1 cellular context compared by ENCODE assay signal in the genomic region with DNA sequence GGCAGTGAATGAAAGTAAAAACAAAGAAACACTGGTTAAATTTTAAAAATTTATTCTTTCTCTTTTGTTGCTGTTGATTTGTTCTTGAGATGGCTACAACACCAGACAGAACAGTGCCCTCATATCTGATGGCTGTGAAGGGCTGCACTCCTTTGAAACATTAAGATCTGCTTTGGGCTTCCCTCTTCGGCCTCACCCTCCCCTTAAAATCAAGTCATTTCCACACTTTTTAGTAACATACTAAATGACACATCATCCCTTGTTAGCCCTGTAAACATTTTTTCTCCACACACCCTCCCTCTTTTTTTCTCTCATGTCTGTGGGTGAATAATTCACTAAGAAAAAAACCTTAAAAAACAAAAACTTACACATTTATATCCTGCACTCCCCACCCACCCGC.
TF ChIP-seq lines count a peak whose summit lies in the region.

No MANE protein-coding gene starts in this region.

TF ChIP-seq in GM23338, 12 proteins besides CTCF, POLR2A, EP300 and RAD21:
- TF ChIP-seq EZH2 (IDR thresholded peaks at IDR 0.05; ENCODE audit: low read depth, unreplicated experiment): no peak
- TF ChIP-seq, protein P1, sequence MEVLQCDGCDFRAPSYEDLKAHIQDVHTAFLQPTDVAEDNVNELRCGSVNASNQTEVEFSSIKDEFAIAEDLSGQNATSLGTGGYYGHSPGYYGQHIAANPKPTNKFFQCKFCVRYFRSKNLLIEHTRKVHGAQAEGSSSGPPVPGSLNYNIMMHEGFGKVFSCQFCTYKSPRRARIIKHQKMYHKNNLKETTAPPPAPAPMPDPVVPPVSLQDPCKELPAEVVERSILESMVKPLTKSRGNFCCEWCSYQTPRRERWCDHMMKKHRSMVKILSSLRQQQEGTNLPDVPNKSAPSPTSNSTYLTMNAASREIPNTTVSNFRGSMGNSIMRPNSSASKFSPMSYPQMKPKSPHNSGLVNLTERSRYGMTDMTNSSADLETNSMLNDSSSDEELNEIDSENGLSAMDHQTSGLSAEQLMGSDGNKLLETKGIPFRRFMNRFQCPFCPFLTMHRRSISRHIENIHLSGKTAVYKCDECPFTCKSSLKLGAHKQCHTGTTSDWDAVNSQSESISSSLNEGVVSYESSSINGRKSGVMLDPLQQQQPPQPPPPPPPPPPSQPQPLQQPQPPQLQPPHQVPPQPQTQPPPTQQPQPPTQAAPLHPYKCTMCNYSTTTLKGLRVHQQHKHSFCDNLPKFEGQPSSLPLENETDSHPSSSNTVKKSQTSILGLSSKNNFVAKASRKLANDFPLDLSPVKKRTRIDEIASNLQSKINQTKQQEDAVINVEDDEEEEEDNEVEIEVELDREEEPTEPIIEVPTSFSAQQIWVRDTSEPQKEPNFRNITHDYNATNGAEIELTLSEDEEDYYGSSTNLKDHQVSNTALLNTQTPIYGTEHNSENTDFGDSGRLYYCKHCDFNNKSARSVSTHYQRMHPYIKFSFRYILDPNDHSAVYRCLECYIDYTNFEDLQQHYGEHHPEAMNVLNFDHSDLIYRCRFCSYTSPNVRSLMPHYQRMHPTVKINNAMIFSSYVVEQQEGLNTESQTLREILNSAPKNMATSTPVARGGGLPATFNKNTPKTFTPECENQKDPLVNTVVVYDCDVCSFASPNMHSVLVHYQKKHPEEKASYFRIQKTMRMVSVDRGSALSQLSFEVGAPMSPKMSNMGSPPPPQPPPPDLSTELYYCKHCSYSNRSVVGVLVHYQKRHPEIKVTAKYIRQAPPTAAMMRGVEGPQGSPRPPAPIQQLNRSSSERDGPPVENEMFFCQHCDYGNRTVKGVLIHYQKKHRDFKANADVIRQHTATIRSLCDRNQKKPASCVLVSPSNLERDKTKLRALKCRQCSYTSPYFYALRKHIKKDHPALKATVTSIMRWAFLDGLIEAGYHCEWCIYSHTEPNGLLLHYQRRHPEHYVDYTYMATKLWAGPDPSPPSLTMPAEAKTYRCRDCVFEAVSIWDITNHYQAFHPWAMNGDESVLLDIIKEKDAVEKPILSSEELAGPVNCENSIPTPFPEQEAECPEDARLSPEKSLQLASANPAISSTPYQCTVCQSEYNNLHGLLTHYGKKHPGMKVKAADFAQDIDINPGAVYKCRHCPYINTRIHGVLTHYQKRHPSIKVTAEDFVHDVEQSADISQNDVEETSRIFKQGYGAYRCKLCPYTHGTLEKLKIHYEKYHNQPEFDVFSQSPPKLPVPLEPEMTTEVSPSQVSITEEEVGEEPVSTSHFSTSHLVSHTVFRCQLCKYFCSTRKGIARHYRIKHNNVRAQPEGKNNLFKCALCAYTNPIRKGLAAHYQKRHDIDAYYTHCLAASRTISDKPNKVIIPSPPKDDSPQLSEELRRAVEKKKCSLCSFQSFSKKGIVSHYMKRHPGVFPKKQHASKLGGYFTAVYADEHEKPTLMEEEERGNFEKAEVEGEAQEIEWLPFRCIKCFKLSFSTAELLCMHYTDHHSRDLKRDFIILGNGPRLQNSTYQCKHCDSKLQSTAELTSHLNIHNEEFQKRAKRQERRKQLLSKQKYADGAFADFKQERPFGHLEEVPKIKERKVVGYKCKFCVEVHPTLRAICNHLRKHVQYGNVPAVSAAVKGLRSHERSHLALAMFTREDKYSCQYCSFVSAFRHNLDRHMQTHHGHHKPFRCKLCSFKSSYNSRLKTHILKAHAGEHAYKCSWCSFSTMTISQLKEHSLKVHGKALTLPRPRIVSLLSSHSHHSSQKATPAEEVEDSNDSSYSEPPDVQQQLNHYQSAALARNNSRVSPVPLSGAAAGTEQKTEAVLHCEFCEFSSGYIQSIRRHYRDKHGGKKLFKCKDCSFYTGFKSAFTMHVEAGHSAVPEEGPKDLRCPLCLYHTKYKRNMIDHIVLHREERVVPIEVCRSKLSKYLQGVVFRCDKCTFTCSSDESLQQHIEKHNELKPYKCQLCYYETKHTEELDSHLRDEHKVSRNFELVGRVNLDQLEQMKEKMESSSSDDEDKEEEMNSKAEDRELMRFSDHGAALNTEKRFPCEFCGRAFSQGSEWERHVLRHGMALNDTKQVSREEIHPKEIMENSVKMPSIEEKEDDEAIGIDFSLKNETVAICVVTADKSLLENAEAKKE (CRISPR knock-in tag; IDR thresholded peaks at IDR 0.05): no peak
- no peak for TF ChIP-seq EZH2phosphoT487 (IDR thresholded peaks at IDR 0.05; ENCODE audit: unreplicated experiment)
- TF ChIP-seq NANOG (IDR thresholded peaks at IDR 0.05; ENCODE audit: borderline replicate concordance): no peak
- TF ChIP-seq CREB1 (CRISPR knock-in tag; IDR thresholded peaks at IDR 0.05; ENCODE audit: low read depth): no peak
- no peak for TF ChIP-seq POLR2AphosphoS5 (IDR thresholded peaks at IDR 0.05; ENCODE audit: low read depth)
- no peak for TF ChIP-seq STAT1 (IDR thresholded peaks at IDR 0.05; ENCODE audit: unreplicated experiment)
- no peak for TF ChIP-seq JUNB (IDR thresholded peaks at IDR 0.05; ENCODE audit: unreplicated experiment)
- TF ChIP-seq, protein P2, sequence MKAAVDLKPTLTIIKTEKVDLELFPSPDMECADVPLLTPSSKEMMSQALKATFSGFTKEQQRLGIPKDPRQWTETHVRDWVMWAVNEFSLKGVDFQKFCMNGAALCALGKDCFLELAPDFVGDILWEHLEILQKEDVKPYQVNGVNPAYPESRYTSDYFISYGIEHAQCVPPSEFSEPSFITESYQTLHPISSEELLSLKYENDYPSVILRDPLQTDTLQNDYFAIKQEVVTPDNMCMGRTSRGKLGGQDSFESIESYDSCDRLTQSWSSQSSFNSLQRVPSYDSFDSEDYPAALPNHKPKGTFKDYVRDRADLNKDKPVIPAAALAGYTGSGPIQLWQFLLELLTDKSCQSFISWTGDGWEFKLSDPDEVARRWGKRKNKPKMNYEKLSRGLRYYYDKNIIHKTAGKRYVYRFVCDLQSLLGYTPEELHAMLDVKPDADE (IDR thresholded peaks at IDR 0.05): no peak
- TF ChIP-seq ZNF331 (CRISPR knock-in tag; IDR thresholded peaks at IDR 0.05; ENCODE audit: low read depth): no peak
- TF ChIP-seq, protein P3, sequence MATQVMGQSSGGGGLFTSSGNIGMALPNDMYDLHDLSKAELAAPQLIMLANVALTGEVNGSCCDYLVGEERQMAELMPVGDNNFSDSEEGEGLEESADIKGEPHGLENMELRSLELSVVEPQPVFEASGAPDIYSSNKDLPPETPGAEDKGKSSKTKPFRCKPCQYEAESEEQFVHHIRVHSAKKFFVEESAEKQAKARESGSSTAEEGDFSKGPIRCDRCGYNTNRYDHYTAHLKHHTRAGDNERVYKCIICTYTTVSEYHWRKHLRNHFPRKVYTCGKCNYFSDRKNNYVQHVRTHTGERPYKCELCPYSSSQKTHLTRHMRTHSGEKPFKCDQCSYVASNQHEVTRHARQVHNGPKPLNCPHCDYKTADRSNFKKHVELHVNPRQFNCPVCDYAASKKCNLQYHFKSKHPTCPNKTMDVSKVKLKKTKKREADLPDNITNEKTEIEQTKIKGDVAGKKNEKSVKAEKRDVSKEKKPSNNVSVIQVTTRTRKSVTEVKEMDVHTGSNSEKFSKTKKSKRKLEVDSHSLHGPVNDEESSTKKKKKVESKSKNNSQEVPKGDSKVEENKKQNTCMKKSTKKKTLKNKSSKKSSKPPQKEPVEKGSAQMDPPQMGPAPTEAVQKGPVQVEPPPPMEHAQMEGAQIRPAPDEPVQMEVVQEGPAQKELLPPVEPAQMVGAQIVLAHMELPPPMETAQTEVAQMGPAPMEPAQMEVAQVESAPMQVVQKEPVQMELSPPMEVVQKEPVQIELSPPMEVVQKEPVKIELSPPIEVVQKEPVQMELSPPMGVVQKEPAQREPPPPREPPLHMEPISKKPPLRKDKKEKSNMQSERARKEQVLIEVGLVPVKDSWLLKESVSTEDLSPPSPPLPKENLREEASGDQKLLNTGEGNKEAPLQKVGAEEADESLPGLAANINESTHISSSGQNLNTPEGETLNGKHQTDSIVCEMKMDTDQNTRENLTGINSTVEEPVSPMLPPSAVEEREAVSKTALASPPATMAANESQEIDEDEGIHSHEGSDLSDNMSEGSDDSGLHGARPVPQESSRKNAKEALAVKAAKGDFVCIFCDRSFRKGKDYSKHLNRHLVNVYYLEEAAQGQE (IDR thresholded peaks at IDR 0.05; ENCODE audit: unreplicated experiment): no peak
- TF ChIP-seq ZNF114 (CRISPR knock-in tag; IDR thresholded peaks at IDR 0.05): no peak
